In the genomic region with DNA sequence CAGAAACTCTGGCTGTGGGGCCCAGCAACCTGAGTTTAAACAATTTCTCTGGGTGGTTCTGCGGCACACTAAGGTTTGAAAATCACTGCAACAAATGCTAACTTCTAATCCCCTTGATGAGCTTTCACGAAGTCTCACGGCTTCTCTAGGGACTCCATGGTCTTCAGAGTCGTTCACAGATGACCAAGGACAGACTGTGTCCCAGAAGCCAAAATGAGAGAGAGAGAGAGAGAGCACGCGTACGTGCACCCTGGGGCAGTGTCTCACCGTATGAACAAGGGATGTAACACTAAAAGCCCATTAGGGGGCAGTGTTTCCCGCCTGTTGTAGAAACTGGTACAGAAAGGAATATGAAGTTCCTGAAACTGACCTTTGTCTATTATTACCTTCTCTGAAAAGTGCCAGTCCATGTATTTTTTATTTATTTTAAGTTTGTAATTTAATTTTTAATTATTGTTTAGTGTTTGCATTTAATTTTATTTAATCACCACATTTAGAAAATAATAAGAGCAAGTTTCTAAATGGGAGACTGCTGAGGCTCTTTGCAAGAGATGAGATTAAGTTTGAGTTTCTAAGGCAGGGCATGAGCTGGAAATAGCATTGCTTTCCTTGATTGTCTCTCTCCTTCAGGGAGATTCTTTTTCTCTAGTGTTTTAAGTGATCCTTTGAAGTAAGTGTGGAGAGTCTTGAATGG, we compare ENCODE assay signal across 8 cellular contexts. TPM values are rescaled to one million over a fixed set of nuclear protein-coding genes. Genes with fewer than 3 reads are reported as not detected.
A peak's percentile ranks its signal among the peaks of the same experiment; 100 is the strongest.
DNase-seq lines count a peak whose midpoint lies in the region; ATAC-seq, FAIRE-seq and TF ChIP-seq lines count a peak whose summit lies in the region.

No MANE protein-coding gene starts in this region.

- TF ChIP-seq POLR2A in H54 (IDR thresholded peaks at IDR 0.05; ENCODE audit: low read depth, low read length), result no peak
- no peak for TF ChIP-seq POLR2A in NB4 (IDR thresholded peaks at IDR 0.05; ENCODE audit: extremely low read depth, insufficient read length)
- TF ChIP-seq POLR2A in heart left ventricle (IDR thresholded peaks at IDR 0.05), result peak in 1 of 2 donors; percentile 22

- H3K36me3 ChIP-seq in adipocyte (ENCODE audit: control insufficient read depth, insufficient read depth, low read length, severe bottlenecking) (no peaks in the 10 kb centered on the region), heart left ventricle (no peaks in the 10 kb centered on the region)

- WGBS in heart left ventricle, 4 donors, result 15 to 19% (median 17%) methylated on average over 9 of the region's 9 CpGs

- H3K27me3 ChIP-seq in adipocyte (replicated peaks; ENCODE audit: control insufficient read depth, insufficient read depth, low read length), result no peaks in the 10 kb centered on the region
- H3K27me3 ChIP-seq in heart left ventricle, result no peaks in the 10 kb centered on the region

- H3K4me3 ChIP-seq in NB4 (ENCODE audit: low read depth, low read length) (no peak overlapping the region), adipocyte (ENCODE audit: low read length) (no peak overlapping the region), heart left ventricle (peak overlapping the region in 11 of 12 donors; percentile 55 to 85 (median 75)), retinal pigment epithelial cell (ENCODE audit: low read length) (no peak overlapping the region)

- FAIRE-seq in H54 (lab: Jason Lieb, UNC), result no peak

- peak; percentile 55 for TF ChIP-seq CTCF in NB4 (IDR thresholded peaks at IDR 0.05; ENCODE audit: low read depth, low read length)
- TF ChIP-seq CTCF in heart left ventricle (IDR thresholded peaks at IDR 0.05), result peak; percentile 78 to 92 (median 81)
- peak; percentile 78 for TF ChIP-seq CTCF in retinal pigment epithelial cell (conservative IDR thresholded peaks at IDR 0.05; ENCODE audit: low read depth, low read length)

- H3K9me3 ChIP-seq in adipocyte (ENCODE audit: control insufficient read depth, low read length) (no peaks in the 10 kb centered on the region), heart left ventricle (no peaks in the 10 kb centered on the region)

- peak; percentile 85 for DNase-seq in EL
- peak; percentile 39 for DNase-seq in H54 (ENCODE audit: insufficient read length, low spot score)
- DNase-seq in NB4 (ENCODE audit: low read depth), result peak; percentile 86
- DNase-seq in adipocyte (ENCODE audit: low read depth), result peak; percentile 93
- DNase-seq in heart left ventricle, result peak in 4 of 5 donors; percentile 40 to 77 (median 70)
- DNase-seq in retinal pigment epithelial cell (ENCODE audit: low read depth), result peak; percentile 43
- no peak for DNase-seq in occipital lobe (lab: John Stamatoyannopoulos, UW)

- peak overlapping the region; percentile 72 to 99 (median 95) for H3K27ac ChIP-seq in heart left ventricle

- H3K9ac ChIP-seq in adipocyte (ENCODE audit: low read length), result peak overlapping the region; percentile 88

- intact Hi-C loops in heart left ventricle (cut with DNase I), result loop anchor here in 9 of 10 donors (1.0 to 10.0 kb wide), 10 partner anchors 16 to 423 kb away; partner anchors contain the start of genes CDKN1B (in 3 of the 9), DDX47 (in 1 of the 9), DUSP16 (in 1 of the 9) and GSG1 (in 1 of the 9)

- ATAC-seq in SK-N-SH treated with all-trans-retinoic acid at 6 μM for 48 hours, result peak; percentile 71
- peak; percentile 28 to 40 (median 35) for ATAC-seq in heart left ventricle

- H3K4me1 ChIP-seq in adipocyte (ENCODE audit: control insufficient read depth, insufficient read depth, low read length) (peaks cover 43% of the 10 kb centered on the region), heart left ventricle (peaks cover 0 to 65% (median 36%) of the 10 kb centered on the region in 12 donors)

TF ChIP-seq in SK-N-SH treated with all-trans-retinoic acid at 6 μM for 48 hours, 23 proteins besides CTCF, POLR2A, EP300 and RAD21:
- no peak for TF ChIP-seq ZNF565 (CRISPR knock-in tag; conservative IDR thresholded peaks at IDR 0.05; ENCODE audit: low read depth)
- TF ChIP-seq POU6F1 (CRISPR knock-in tag; IDR thresholded peaks at IDR 0.05; ENCODE audit: borderline replicate concordance, low read depth), result no peak
- TF ChIP-seq ZC3H10 (CRISPR knock-in tag; IDR thresholded peaks at IDR 0.05), result no peak
- no peak for TF ChIP-seq GLIS3 (CRISPR knock-in tag; IDR thresholded peaks at IDR 0.05)
- TF ChIP-seq ESRRG (CRISPR knock-in tag; IDR thresholded peaks at IDR 0.05), result no peak
- TF ChIP-seq ARNTL (CRISPR knock-in tag; IDR thresholded peaks at IDR 0.05; ENCODE audit: borderline replicate concordance, low read depth), result no peak
- no peak for TF ChIP-seq BACH2 (CRISPR knock-in tag; IDR thresholded peaks at IDR 0.05; ENCODE audit: borderline replicate concordance)
- no peak for TF ChIP-seq OSR1 (CRISPR knock-in tag; IDR thresholded peaks at IDR 0.05)
- no peak for TF ChIP-seq ZNF70 (CRISPR knock-in tag; IDR thresholded peaks at IDR 0.05)
- no peak for TF ChIP-seq CSDC2 (CRISPR knock-in tag; IDR thresholded peaks at IDR 0.05)

RNA-seq across cellular contexts. Expression of gene APOLD1, which starts 3.4 kb away (rescaled TPM):
- total RNA-seq in heart left ventricle (10 to 100 TPM in 8 of 9 donors, 1 to 10 TPM in 1; 7.8 to 45.0 (median 15.2) TPM), occipital lobe (42.9 TPM)
- polyA plus RNA-seq in heart left ventricle, result 10 to 100 TPM in 1 of 2 donors, 1 to 10 TPM in 1; 7.1 to 24.6 TPM

RNA-seq across cellular contexts. Expression of gene DDX47, which starts 24.3 kb away (rescaled TPM):
- total RNA-seq in heart left ventricle (10 to 100 TPM; 23.9 to 38.2 (median 27.1) TPM), occipital lobe (65.8 TPM)
- polyA plus RNA-seq in heart left ventricle, result 10 to 100 TPM; 13.7 to 34.0 TPM

Comparison
In these comparisons a context has a peak if more than half of its experiments do, and no peak if none do; other contexts are left out.
1. H3K4me3 ChIP-seq: peak in heart left ventricle (11 of 12); none in NB4 (single experiment), adipocyte (single experiment) and retinal pigment epithelial cell (single experiment).
2. Peak in every context shown above with its lines, with median percentiles within 50 percentile points of each other: CTCF ChIP-seq.